ENCODE assay signal across 11 cellular contexts in the genomic region with DNA sequence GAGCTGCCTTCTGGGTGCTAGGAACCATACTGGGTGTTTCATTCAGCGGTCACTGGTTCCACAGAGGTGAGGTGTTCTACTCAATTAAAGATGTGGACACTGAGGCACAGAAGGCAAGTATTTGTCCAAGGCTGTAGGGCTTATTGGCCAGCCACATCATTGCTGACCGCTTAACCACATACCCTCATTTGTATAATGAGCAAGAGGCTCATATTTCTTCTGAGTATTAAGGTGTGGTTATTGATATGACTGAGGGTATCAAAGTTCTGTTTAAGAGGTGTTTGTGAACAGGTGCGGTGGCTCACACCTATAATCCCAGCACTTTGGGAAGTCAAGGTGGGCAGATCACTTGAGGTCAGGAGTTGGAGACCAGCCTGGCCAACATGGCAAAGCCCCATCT. TPM values are rescaled to one million over a fixed set of nuclear protein-coding genes. Genes with fewer than 3 reads are reported as not detected.
A peak's percentile ranks its signal among the peaks of the same experiment; 100 is the strongest.
DNase-seq lines count a peak whose midpoint lies in the region; ATAC-seq, FAIRE-seq and TF ChIP-seq lines count a peak whose summit lies in the region.
"Had no signal": no experiment of that assay in that cellular context is flagged by ENCODE, and none has a peak within 500 bp of the region (broad histone marks: within the 10 kb centered on the region; RNA-seq: fewer than 3 reads in every experiment).

No MANE protein-coding gene starts in this region.

- FAIRE-seq in astrocyte (lab: Jason Lieb, UNC): no peak
- FAIRE-seq: keratinocyte had no signal

- no peak overlapping the region for H3K9ac ChIP-seq in astrocyte (ENCODE audit: low read length)

- no peaks in the 10 kb centered on the region for H3K27me3 ChIP-seq in heart right ventricle
- no peaks in the 10 kb centered on the region for H3K27me3 ChIP-seq in astrocyte (ENCODE audit: insufficient read depth, low read length)
- no peaks in the 10 kb centered on the region for H3K27me3 ChIP-seq in transverse colon
- H3K27me3 ChIP-seq: BE2C had no signal

- H4K20me1 ChIP-seq in astrocyte (ENCODE audit: insufficient read depth, low read length): peaks cover 95% of the 10 kb centered on the region

- H3K4me3 Mint-ChIP-seq in astrocyte (ENCODE audit: unreplicated experiment) (no peak overlapping the region), naive B cell (peak overlapping the region in 5 of 8 donors; percentile 40 to 82 (median 60))
- H3K4me3 Mint-ChIP-seq: HFFc6 had no signal

- H3K4me2 ChIP-seq in astrocyte (ENCODE audit: low read length): peak overlapping the region; percentile 34

- H3K27ac ChIP-seq in heart right ventricle (peak overlapping the region; percentile 29 to 87 (median 77)), astrocyte (ENCODE audit: low read depth, low read length) (no peak overlapping the region), transverse colon (peak overlapping the region; percentile 57 to 83 (median 72))

- H3K4me3 ChIP-seq in heart right ventricle: peak overlapping the region in 1 of 10 donors; percentile 13
- no peak overlapping the region for H3K4me3 ChIP-seq in astrocyte (ENCODE audit: insufficient read depth, low read depth, low read length)
- no peak overlapping the region for H3K4me3 ChIP-seq in transverse colon

- no peak for TF ChIP-seq EP300 in transverse colon (IDR thresholded peaks at IDR 0.05; ENCODE audit: low read depth)

- H3K79me2 ChIP-seq in astrocyte (ENCODE audit: insufficient read depth, low read length): peaks cover 99% of the 10 kb centered on the region

- ATAC-seq in heart right ventricle (no peak), Right ventricle myocardium inferior (no peak), naive B cell (ENCODE audit: low read depth in 2 of 2) (no peak)

- H3K27me3 Mint-ChIP-seq in astrocyte (ENCODE audit: low read depth, unreplicated experiment) (no peaks in the 10 kb centered on the region), naive B cell (no peaks in the 10 kb centered on the region)

- in situ Hi-C loops in transverse colon (cut with MboI; ENCODE audit: low pct_ligation_motif_present in 1 of 4, low pct_unique_long_range_greater_than_20kb in 1 of 4, low sequenced_read_pairs in 3 of 4): no loop called here

- intact Hi-C loops in heart right ventricle (cut with DNase I): no loop called here
- intact Hi-C loops in Right ventricle myocardium inferior (cut with DNase I): no loop called here
- intact Hi-C loops in transverse colon (cut with DNase I; ENCODE audit: low total_unique reads): no loop called here

- H3K9me3 Mint-ChIP-seq in astrocyte (ENCODE audit: unreplicated experiment) (no peaks in the 10 kb centered on the region), naive B cell (no peaks in the 10 kb centered on the region)
- H3K9me3 Mint-ChIP-seq: HFFc6 had no signal

- no peak for DNase-seq in heart right ventricle
- DNase-seq in Right ventricle myocardium inferior (ENCODE audit: missing footprints): no peak
- DNase-seq in astrocyte (ENCODE audit: low read depth): no peak
- DNase-seq in naive B cell: no peak
- no peak for DNase-seq in transverse colon
- DNase-seq in NCI-H2107 treated with DMSO at 0.1 percent for 48 hours (lab: John Stamatoyannopoulos, UW; ENCODE audit: unreplicated experiment): no peak
- no peak for DNase-seq in OCI-M2 (lab: John Stamatoyannopoulos, UW; ENCODE audit: unreplicated experiment)
- DNase-seq in NCI-H446 treated with DMSO at 0.1 percent for 48 hours (lab: John Stamatoyannopoulos, UW): no peak
- DNase-seq: BE2C had no signal

- no peak overlapping the region for H3K27ac Mint-ChIP-seq in astrocyte (ENCODE audit: unreplicated experiment)
- peak overlapping the region; percentile 33 to 95 (median 66) for H3K27ac Mint-ChIP-seq in naive B cell

- peaks cover 21% of the 10 kb centered on the region for H3K4me1 Mint-ChIP-seq in astrocyte (ENCODE audit: low read depth, unreplicated experiment)
- peaks cover 77 to 96% (median 88%) of the 10 kb centered on the region in 3 donors for H3K4me1 Mint-ChIP-seq in naive B cell

- TF ChIP-seq POLR2A in transverse colon (IDR thresholded peaks at IDR 0.05): no peak

- no peak for TF ChIP-seq CTCF in heart right ventricle (IDR thresholded peaks at IDR 0.05)
- TF ChIP-seq CTCF in astrocyte (IDR thresholded peaks at IDR 0.05; ENCODE audit: insufficient read depth, low read depth, low read length): no peak
- TF ChIP-seq CTCF in transverse colon (IDR thresholded peaks at IDR 0.05): no peak

- H3K36me3 Mint-ChIP-seq in astrocyte (ENCODE audit: low read depth, unreplicated experiment) (peaks cover 6% of the 10 kb centered on the region), naive B cell (no peaks in the 10 kb centered on the region)

- H3K36me3 ChIP-seq in heart right ventricle (peaks cover 0 to 8% (median 0%) of the 10 kb centered on the region in 9 donors), astrocyte (ENCODE audit: insufficient read depth, low read length) (no peaks in the 10 kb centered on the region), transverse colon (no peaks in the 10 kb centered on the region)

- no peak overlapping the region for H2AFZ ChIP-seq in astrocyte (ENCODE audit: low read depth, low read length)

- 92 to 97% methylated on average over 3 of the region's 3 CpGs for WGBS in heart right ventricle, 2 donors
- WGBS in transverse colon (ENCODE audit: low coverage in 1 of 2), 2 donors: 58% methylated on average over 3 of the region's 3 CpGs; no CpG with 5 or more reads in 1 of the 2 donors

- H3K4me1 ChIP-seq in heart right ventricle (peaks cover 34 to 100% (median 85%) of the 10 kb centered on the region in 9 donors), astrocyte (ENCODE audit: insufficient read depth, low read length) (peaks cover 19% of the 10 kb centered on the region), transverse colon (peaks cover 48 to 99% (median 88%) of the 10 kb centered on the region in 4 donors)

- no peaks in the 10 kb centered on the region for H3K9me3 ChIP-seq in heart right ventricle
- H3K9me3 ChIP-seq in astrocyte (ENCODE audit: insufficient read depth, low read depth, low read length): no peaks in the 10 kb centered on the region
- H3K9me3 ChIP-seq in transverse colon: no peaks in the 10 kb centered on the region
- H3K9me3 ChIP-seq: BE2C had no signal

RNA-seq across cellular contexts. Expression of gene RNF4, which starts 14.3 kb away (rescaled TPM):
- total RNA-seq in heart right ventricle (10 to 100 TPM; 27.4 to 42.1 (median 30.6) TPM), Right ventricle myocardium inferior (27.2 TPM), astrocyte (73.6 and 77.2 TPM in 2 replicates), transverse colon (10 to 100 TPM; 20.9 to 50.5 (median 35.8) TPM)
- polyA plus RNA-seq in heart right ventricle (10 to 100 TPM; 13.4 to 19.3 TPM), naive B cell (ENCODE audit: low read depth in 6 of 6) (10 to 100 TPM; 48.9 to 87.9 (median 64.8) TPM)

RNA-seq across cellular contexts. Expression of gene FAM193A, which starts 53.2 kb away (rescaled TPM):
- total RNA-seq in heart right ventricle (10 to 100 TPM; 12.6 to 20.6 (median 16.3) TPM), Right ventricle myocardium inferior (14.9 TPM), astrocyte (27.1 and 28.8 TPM in 2 replicates), transverse colon (10 to 100 TPM; 27.7 to 40.4 (median 31.1) TPM)
- polyA plus RNA-seq in heart right ventricle (10 to 100 TPM in 1 of 2 donors, 1 to 10 TPM in 1; 7.5 to 14.3 TPM), naive B cell (ENCODE audit: low read depth in 6 of 6) (1 to 10 TPM; 1.5 to 5.9 (median 2.2) TPM)
